1 cellular context compared by ENCODE assay signal in the genomic region with DNA sequence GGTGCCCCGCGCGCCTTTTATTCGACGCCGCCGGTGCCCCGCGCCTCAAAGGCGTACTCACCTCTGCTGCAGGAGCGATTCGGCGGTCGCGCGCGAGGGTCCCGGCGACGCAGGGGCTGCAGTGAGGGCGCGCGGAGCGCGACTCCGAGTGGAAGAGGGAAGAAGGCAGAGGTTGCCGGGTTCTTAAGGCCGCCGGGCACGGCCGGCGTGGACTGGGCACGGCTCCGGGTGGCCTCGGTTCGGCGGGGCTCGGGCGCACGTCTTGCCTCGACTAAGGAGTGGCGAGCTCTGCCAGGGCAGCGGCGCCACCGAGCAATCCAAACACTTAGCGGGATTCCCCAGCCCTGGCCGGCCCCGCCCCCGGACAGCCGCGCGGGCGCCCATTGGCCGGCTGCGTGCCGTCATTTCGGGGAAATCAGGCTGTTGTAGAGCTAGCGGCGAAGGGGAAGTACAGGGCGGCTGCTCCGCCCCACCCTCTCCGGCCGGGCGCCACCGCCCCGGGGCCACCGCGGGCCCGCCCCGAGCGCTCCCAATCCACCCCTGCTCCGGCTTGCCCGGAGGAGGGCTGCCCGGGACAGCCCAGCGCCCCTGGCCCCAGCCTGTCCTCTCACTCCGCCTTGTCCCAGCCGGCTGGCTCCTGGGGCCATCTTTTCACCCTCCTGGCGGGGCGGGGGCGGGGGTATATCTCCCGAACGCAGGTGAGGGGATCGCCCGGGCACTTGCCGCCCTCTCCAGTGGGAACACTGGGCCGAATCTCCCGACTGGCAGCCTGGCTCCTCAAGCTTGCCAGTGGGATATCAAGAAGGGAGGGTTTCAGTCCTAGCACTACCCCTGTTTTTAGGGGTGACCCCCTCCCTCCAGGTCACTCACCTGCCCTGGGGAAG.
A peak's percentile ranks its signal among the peaks of the same experiment; 100 is the strongest.
TF ChIP-seq lines count a peak whose summit lies in the region.

A gene with protein sequence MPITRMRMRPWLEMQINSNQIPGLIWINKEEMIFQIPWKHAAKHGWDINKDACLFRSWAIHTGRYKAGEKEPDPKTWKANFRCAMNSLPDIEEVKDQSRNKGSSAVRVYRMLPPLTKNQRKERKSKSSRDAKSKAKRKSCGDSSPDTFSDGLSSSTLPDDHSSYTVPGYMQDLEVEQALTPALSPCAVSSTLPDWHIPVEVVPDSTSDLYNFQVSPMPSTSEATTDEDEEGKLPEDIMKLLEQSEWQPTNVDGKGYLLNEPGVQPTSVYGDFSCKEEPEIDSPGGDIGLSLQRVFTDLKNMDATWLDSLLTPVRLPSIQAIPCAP (minus strand): TSS at position 290 of the 884 bp plus-strand sequence. CDS start 1,295 bp downstream, outside the sequence.

TF ChIP-seq in K562, 482 proteins besides CTCF, POLR2A, EP300 and RAD21 (continued from another document and continues in another):
- TF ChIP-seq, protein P1, sequence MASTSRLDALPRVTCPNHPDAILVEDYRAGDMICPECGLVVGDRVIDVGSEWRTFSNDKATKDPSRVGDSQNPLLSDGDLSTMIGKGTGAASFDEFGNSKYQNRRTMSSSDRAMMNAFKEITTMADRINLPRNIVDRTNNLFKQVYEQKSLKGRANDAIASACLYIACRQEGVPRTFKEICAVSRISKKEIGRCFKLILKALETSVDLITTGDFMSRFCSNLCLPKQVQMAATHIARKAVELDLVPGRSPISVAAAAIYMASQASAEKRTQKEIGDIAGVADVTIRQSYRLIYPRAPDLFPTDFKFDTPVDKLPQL (IDR thresholded peaks at IDR 0.05; ENCODE audit: extremely low read depth, insufficient read length), result no peak
- TF ChIP-seq NR3C1 (CRISPR knock-in tag; IDR thresholded peaks at IDR 0.05) (no peak; the same call in 1 of the 2 replicates), HDAC8 (tag; IDR thresholded peaks at IDR 0.05) (0 out of 2 replicates have a peak, but pooled peaks have one; percentile 40), TEAD4 (IDR thresholded peaks at IDR 0.05; ENCODE audit: low read length) (peak; percentile 17; the same call in 1 of the 2 replicates), TEAD4 (CRISPR knock-in tag; IDR thresholded peaks at IDR 0.05; ENCODE audit: borderline replicate concordance) (no peak), RB1 (IDR thresholded peaks at IDR 0.05; ENCODE audit: low read depth) (peak; percentile 54), ZFX (CRISPR knock-in tag; IDR thresholded peaks at IDR 0.05) (peak; percentile 78), TCF3 (CRISPR knock-in tag; IDR thresholded peaks at IDR 0.05) (peak; percentile 22; the same call in 1 of the 2 replicates), ZNF316 (IDR thresholded peaks at IDR 0.05) (no peak), ZNF695 (CRISPR knock-in tag; IDR thresholded peaks at IDR 0.05) (no peak), NFE2L1 (tag; IDR thresholded peaks at IDR 0.05; ENCODE audit: borderline replicate concordance, low read depth) (no peak), HNRNPUL1 (IDR thresholded peaks at IDR 0.05; ENCODE audit: low read length) (no peak), FIP1L1 (IDR thresholded peaks at IDR 0.05; ENCODE audit: low read depth, low read length, poor library complexity, severe bottlenecking) (peak; percentile 7), CXXC5 (CRISPR knock-in tag; IDR thresholded peaks at IDR 0.05) (peak; percentile 65), BCOR (IDR thresholded peaks at IDR 0.05) (peak; percentile 7; the same call in 1 of the 2 replicates), POLR2AphosphoS2 (IDR thresholded peaks at IDR 0.05; ENCODE audit: low read length) (peak; percentile 47; the same call in 1 of the 2 replicates), CBFA2T3 (IDR thresholded peaks at IDR 0.05) (0 out of 2 replicates have a peak, but pooled peaks have one; percentile 16), NFXL1 (CRISPR knock-in tag; IDR thresholded peaks at IDR 0.05) (no peak), POLR3A (IDR thresholded peaks at IDR 0.05; ENCODE audit: borderline replicate concordance, extremely low read depth, insufficient read depth, insufficient read length) (no peak), WHSC1 (IDR thresholded peaks at IDR 0.05; ENCODE audit: low read length) (no peak), ZZZ3 (IDR thresholded peaks at IDR 0.05) (no peak), SMARCE1 (IDR thresholded peaks at IDR 0.05) (0 out of 2 replicates have a peak, but pooled peaks have one; percentile 14)
- TF ChIP-seq, protein P2, sequence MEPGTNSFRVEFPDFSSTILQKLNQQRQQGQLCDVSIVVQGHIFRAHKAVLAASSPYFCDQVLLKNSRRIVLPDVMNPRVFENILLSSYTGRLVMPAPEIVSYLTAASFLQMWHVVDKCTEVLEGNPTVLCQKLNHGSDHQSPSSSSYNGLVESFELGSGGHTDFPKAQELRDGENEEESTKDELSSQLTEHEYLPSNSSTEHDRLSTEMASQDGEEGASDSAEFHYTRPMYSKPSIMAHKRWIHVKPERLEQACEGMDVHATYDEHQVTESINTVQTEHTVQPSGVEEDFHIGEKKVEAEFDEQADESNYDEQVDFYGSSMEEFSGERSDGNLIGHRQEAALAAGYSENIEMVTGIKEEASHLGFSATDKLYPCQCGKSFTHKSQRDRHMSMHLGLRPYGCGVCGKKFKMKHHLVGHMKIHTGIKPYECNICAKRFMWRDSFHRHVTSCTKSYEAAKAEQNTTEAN (CRISPR knock-in tag; IDR thresholded peaks at IDR 0.05), result 0 out of 2 replicates have a peak, but pooled peaks have one; percentile 76
- TF ChIP-seq, protein P3, sequence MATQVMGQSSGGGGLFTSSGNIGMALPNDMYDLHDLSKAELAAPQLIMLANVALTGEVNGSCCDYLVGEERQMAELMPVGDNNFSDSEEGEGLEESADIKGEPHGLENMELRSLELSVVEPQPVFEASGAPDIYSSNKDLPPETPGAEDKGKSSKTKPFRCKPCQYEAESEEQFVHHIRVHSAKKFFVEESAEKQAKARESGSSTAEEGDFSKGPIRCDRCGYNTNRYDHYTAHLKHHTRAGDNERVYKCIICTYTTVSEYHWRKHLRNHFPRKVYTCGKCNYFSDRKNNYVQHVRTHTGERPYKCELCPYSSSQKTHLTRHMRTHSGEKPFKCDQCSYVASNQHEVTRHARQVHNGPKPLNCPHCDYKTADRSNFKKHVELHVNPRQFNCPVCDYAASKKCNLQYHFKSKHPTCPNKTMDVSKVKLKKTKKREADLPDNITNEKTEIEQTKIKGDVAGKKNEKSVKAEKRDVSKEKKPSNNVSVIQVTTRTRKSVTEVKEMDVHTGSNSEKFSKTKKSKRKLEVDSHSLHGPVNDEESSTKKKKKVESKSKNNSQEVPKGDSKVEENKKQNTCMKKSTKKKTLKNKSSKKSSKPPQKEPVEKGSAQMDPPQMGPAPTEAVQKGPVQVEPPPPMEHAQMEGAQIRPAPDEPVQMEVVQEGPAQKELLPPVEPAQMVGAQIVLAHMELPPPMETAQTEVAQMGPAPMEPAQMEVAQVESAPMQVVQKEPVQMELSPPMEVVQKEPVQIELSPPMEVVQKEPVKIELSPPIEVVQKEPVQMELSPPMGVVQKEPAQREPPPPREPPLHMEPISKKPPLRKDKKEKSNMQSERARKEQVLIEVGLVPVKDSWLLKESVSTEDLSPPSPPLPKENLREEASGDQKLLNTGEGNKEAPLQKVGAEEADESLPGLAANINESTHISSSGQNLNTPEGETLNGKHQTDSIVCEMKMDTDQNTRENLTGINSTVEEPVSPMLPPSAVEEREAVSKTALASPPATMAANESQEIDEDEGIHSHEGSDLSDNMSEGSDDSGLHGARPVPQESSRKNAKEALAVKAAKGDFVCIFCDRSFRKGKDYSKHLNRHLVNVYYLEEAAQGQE (CRISPR knock-in tag; IDR thresholded peaks at IDR 0.05; ENCODE audit: low read depth), result no peak
- TF ChIP-seq, protein P4, sequence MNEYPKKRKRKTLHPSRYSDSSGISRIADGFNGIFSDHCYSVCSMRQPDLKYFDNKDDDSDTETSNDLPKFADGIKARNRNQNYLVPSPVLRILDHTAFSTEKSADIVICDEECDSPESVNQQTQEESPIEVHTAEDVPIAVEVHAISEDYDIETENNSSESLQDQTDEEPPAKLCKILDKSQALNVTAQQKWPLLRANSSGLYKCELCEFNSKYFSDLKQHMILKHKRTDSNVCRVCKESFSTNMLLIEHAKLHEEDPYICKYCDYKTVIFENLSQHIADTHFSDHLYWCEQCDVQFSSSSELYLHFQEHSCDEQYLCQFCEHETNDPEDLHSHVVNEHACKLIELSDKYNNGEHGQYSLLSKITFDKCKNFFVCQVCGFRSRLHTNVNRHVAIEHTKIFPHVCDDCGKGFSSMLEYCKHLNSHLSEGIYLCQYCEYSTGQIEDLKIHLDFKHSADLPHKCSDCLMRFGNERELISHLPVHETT (CRISPR knock-in tag; conservative IDR thresholded peaks at IDR 0.05 in 1 of 2, IDR thresholded peaks at IDR 0.05 in 1 of 2), result peak in 1 of 2 experiments; percentile 48; a peak in 1 of 4 replicates
- TF ChIP-seq, protein P5, sequence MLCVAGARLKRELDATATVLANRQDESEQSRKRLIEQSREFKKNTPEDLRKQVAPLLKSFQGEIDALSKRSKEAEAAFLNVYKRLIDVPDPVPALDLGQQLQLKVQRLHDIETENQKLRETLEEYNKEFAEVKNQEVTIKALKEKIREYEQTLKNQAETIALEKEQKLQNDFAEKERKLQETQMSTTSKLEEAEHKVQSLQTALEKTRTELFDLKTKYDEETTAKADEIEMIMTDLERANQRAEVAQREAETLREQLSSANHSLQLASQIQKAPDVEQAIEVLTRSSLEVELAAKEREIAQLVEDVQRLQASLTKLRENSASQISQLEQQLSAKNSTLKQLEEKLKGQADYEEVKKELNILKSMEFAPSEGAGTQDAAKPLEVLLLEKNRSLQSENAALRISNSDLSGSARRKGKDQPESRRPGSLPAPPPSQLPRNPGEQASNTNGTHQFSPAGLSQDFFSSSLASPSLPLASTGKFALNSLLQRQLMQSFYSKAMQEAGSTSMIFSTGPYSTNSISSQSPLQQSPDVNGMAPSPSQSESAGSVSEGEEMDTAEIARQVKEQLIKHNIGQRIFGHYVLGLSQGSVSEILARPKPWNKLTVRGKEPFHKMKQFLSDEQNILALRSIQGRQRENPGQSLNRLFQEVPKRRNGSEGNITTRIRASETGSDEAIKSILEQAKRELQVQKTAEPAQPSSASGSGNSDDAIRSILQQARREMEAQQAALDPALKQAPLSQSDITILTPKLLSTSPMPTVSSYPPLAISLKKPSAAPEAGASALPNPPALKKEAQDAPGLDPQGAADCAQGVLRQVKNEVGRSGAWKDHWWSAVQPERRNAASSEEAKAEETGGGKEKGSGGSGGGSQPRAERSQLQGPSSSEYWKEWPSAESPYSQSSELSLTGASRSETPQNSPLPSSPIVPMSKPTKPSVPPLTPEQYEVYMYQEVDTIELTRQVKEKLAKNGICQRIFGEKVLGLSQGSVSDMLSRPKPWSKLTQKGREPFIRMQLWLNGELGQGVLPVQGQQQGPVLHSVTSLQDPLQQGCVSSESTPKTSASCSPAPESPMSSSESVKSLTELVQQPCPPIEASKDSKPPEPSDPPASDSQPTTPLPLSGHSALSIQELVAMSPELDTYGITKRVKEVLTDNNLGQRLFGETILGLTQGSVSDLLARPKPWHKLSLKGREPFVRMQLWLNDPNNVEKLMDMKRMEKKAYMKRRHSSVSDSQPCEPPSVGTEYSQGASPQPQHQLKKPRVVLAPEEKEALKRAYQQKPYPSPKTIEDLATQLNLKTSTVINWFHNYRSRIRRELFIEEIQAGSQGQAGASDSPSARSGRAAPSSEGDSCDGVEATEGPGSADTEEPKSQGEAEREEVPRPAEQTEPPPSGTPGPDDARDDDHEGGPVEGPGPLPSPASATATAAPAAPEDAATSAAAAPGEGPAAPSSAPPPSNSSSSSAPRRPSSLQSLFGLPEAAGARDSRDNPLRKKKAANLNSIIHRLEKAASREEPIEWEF (CRISPR knock-in tag; IDR thresholded peaks at IDR 0.05), result no peak
- TF ChIP-seq, protein P6, sequence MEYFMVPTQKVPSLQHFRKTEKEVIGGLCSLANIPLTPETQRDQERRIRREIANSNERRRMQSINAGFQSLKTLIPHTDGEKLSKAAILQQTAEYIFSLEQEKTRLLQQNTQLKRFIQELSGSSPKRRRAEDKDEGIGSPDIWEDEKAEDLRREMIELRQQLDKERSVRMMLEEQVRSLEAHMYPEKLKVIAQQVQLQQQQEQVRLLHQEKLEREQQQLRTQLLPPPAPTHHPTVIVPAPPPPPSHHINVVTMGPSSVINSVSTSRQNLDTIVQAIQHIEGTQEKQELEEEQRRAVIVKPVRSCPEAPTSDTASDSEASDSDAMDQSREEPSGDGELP (CRISPR knock-in tag; IDR thresholded peaks at IDR 0.05; ENCODE audit: borderline replicate concordance), result peak; percentile 67; the same call in 1 of the 2 replicates
- TF ChIP-seq, protein P7, sequence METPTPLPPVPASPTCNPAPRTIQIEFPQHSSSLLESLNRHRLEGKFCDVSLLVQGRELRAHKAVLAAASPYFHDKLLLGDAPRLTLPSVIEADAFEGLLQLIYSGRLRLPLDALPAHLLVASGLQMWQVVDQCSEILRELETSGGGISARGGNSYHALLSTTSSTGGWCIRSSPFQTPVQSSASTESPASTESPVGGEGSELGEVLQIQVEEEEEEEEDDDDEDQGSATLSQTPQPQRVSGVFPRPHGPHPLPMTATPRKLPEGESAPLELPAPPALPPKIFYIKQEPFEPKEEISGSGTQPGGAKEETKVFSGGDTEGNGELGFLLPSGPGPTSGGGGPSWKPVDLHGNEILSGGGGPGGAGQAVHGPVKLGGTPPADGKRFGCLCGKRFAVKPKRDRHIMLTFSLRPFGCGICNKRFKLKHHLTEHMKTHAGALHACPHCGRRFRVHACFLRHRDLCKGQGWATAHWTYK (CRISPR knock-in tag; IDR thresholded peaks at IDR 0.05), result 0 out of 2 replicates have a peak, but pooled peaks have one; percentile 31
- TF ChIP-seq, protein P8, sequence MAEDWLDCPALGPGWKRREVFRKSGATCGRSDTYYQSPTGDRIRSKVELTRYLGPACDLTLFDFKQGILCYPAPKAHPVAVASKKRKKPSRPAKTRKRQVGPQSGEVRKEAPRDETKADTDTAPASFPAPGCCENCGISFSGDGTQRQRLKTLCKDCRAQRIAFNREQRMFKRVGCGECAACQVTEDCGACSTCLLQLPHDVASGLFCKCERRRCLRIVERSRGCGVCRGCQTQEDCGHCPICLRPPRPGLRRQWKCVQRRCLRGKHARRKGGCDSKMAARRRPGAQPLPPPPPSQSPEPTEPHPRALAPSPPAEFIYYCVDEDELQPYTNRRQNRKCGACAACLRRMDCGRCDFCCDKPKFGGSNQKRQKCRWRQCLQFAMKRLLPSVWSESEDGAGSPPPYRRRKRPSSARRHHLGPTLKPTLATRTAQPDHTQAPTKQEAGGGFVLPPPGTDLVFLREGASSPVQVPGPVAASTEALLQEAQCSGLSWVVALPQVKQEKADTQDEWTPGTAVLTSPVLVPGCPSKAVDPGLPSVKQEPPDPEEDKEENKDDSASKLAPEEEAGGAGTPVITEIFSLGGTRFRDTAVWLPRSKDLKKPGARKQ (CRISPR knock-in tag; IDR thresholded peaks at IDR 0.05), result no peak
- TF ChIP-seq, protein P9, sequence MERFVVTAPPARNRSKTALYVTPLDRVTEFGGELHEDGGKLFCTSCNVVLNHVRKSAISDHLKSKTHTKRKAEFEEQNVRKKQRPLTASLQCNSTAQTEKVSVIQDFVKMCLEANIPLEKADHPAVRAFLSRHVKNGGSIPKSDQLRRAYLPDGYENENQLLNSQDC (CRISPR knock-in tag; IDR thresholded peaks at IDR 0.05), result no peak
- TF ChIP-seq, protein P10, sequence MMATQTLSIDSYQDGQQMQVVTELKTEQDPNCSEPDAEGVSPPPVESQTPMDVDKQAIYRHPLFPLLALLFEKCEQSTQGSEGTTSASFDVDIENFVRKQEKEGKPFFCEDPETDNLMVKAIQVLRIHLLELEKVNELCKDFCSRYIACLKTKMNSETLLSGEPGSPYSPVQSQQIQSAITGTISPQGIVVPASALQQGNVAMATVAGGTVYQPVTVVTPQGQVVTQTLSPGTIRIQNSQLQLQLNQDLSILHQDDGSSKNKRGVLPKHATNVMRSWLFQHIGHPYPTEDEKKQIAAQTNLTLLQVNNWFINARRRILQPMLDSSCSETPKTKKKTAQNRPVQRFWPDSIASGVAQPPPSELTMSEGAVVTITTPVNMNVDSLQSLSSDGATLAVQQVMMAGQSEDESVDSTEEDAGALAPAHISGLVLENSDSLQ (IDR thresholded peaks at IDR 0.05), result no peak
